In the genomic region with DNA sequence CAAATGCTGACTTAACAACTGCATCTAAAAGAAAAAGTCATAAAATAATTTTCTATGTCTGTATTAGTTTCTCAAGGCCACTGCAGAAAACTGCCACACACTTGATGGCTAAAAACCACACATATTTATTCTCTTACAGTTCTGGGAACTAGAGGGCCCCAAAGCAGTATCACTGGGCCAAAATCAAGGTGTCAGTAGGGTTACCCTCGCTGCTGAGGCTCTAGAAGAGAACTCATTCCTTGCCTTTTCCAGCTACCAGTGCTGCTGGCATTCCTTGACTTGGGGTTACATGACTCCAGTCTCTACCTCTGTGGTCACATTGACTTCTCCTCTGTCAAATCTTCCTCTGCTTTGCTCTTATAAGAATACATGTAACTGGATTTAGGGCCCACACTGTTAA, we compare ENCODE assay signal across 18 cellular contexts.
A peak's percentile ranks its signal among the peaks of the same experiment; 100 is the strongest.
DNase-seq lines count a peak whose midpoint lies in the region; ATAC-seq and TF ChIP-seq lines count a peak whose summit lies in the region.
"Had no signal": no experiment of that assay in that cellular context is flagged by ENCODE, and none has a peak within 500 bp of the region (broad histone marks: within the 10 kb centered on the region; RNA-seq: fewer than 3 reads in every experiment).

No MANE protein-coding gene starts in this region.

- H3K9me3 Mint-ChIP-seq in GM23338, result no peaks in the 10 kb centered on the region
- H3K9me3 Mint-ChIP-seq in endodermal cell, result no peaks in the 10 kb centered on the region
- no peaks in the 10 kb centered on the region for H3K9me3 Mint-ChIP-seq in stimulated activated effector memory CD8-positive, alpha-beta T cell treated with anti-CD3 and anti-CD28 coated beads, Interleukin-12 subunit alpha, Interleukin-12 subunit beta, amount 100 ng/mL, for 72 hours
- H3K9me3 Mint-ChIP-seq: CD8-positive, alpha-beta T cell; HFFc6 had no signal

- peak overlapping the region; percentile 9; the same call in 1 of the 2 replicates for H3K27ac ChIP-seq in GM23338 (ENCODE audit: low read depth)
- no peak overlapping the region for H3K27ac ChIP-seq in endodermal cell (ENCODE audit: low read depth, low read length)
- H3K27ac ChIP-seq: BLaER1 treated with 17β-estradiol and CSF1 and Interleukin-3, amounts not matched to agents 10 nM and 100 nM had no signal

- DNase-seq in GM23338 (ENCODE audit: low spot score) (peak; percentile 43), M059J (ENCODE audit: low read depth) (peak; percentile 3), endodermal cell (peak; percentile 57), NOMO-1 (lab: John Stamatoyannopoulos, UW; ENCODE audit: unreplicated experiment in 2 of 2) (no peak), NCI-H128 (lab: John Stamatoyannopoulos, UW; ENCODE audit: unreplicated experiment) (no peak)
- no peak for DNase-seq in stimulated activated effector memory CD8-positive, alpha-beta T cell treated with anti-CD3 and anti-CD28 coated beads, Interleukin-12 subunit alpha, Interleukin-12 subunit beta, amount 100 ng/mL, for 72 hours (ENCODE audit: low spot score in 2 of 2)
- DNase-seq: Calu3; CD8-positive, alpha-beta T cell; DMS 273 treated with DMSO at 0.1 percent for 48 hours; DMS53; DND-41; EL; HFFc6 had no signal

- H4K20me1 ChIP-seq in GM23338 (replicated peaks; ENCODE audit: insufficient read depth), result no peaks in the 10 kb centered on the region
- H4K20me1 ChIP-seq: BLaER1 treated with 17β-estradiol and CSF1 and Interleukin-3, amounts not matched to agents 10 nM and 100 nM had no signal

- peaks cover 44% of the 10 kb centered on the region for H3K4me1 Mint-ChIP-seq in GM23338
- peaks cover 22% of the 10 kb centered on the region for H3K4me1 Mint-ChIP-seq in endodermal cell
- no peaks in the 10 kb centered on the region for H3K4me1 Mint-ChIP-seq in stimulated activated effector memory CD8-positive, alpha-beta T cell treated with anti-CD3 and anti-CD28 coated beads, Interleukin-12 subunit alpha, Interleukin-12 subunit beta, amount 100 ng/mL, for 72 hours
- H3K4me1 Mint-ChIP-seq: B cell had no signal

- H3K36me3 Mint-ChIP-seq in GM23338 (ENCODE audit: low read depth), result no peaks in the 10 kb centered on the region
- no peaks in the 10 kb centered on the region for H3K36me3 Mint-ChIP-seq in endodermal cell (ENCODE audit: low read depth)
- no peaks in the 10 kb centered on the region for H3K36me3 Mint-ChIP-seq in stimulated activated effector memory CD8-positive, alpha-beta T cell treated with anti-CD3 and anti-CD28 coated beads, Interleukin-12 subunit alpha, Interleukin-12 subunit beta, amount 100 ng/mL, for 72 hours
- H3K36me3 Mint-ChIP-seq: CD8-positive, alpha-beta T cell had no signal

- H3K27me3 ChIP-seq in GM23338 (ENCODE audit: insufficient read depth) (no peaks in the 10 kb centered on the region), endodermal cell (ENCODE audit: control insufficient read depth, insufficient read depth, low read length, poor library complexity, severe bottlenecking) (peaks cover 13% of the 10 kb centered on the region)
- H3K27me3 ChIP-seq: BLaER1 treated with 17β-estradiol and CSF1 and Interleukin-3, amounts not matched to agents 10 nM and 100 nM had no signal

- H2AFZ ChIP-seq in GM23338, result no peak overlapping the region

- H3K27ac Mint-ChIP-seq in GM23338 (peak overlapping the region; percentile 64; the same call in 1 of the 2 replicates), endodermal cell (no peak overlapping the region)
- H3K27ac Mint-ChIP-seq in stimulated activated effector memory CD8-positive, alpha-beta T cell treated with anti-CD3 and anti-CD28 coated beads, Interleukin-12 subunit alpha, Interleukin-12 subunit beta, amount 100 ng/mL, for 72 hours, result peak overlapping the region; percentile 5
- H3K27ac Mint-ChIP-seq: B cell; CD8-positive, alpha-beta T cell; HFFc6 had no signal

- no peaks in the 10 kb centered on the region for H3F3A ChIP-seq in GM23338 (replicated peaks; ENCODE audit: low read depth)

- 71 to 85% methylated on average over 1 of the region's 1 CpG for WGBS in endodermal cell (ENCODE audit: insufficient coverage in 1 of 2, insufficient read length in 1 of 2), 2 experiments

- no peak overlapping the region for H3K9ac ChIP-seq in endodermal cell (ENCODE audit: extremely low read depth, low read length, poor library complexity, severe bottlenecking)
- H3K9ac ChIP-seq: BLaER1 treated with 17β-estradiol and CSF1 and Interleukin-3, amounts not matched to agents 10 nM and 100 nM had no signal

- no peak for TF ChIP-seq CTCF in GM23338 (conservative IDR thresholded peaks at IDR 0.05; ENCODE audit: low read depth in 2 of 2)
- TF ChIP-seq CTCF in endodermal cell (conservative IDR thresholded peaks at IDR 0.05), result no peak

- H3K4me3 Mint-ChIP-seq in GM23338 (no peak overlapping the region), endodermal cell (no peak overlapping the region)
- H3K4me3 Mint-ChIP-seq in stimulated activated effector memory CD8-positive, alpha-beta T cell treated with anti-CD3 and anti-CD28 coated beads, Interleukin-12 subunit alpha, Interleukin-12 subunit beta, amount 100 ng/mL, for 72 hours, result no peak overlapping the region
- H3K4me3 Mint-ChIP-seq: B cell; CD8-positive, alpha-beta T cell; HFFc6 had no signal

- no peak overlapping the region for H3K4me3 ChIP-seq in GM23338
- no peak overlapping the region for H3K4me3 ChIP-seq in endodermal cell (ENCODE audit: low read length)
- H3K4me3 ChIP-seq: BLaER1 treated with 17β-estradiol and CSF1 and Interleukin-3, amounts not matched to agents 10 nM and 100 nM; GM12878 had no signal

- no peaks in the 10 kb centered on the region for H3K36me3 ChIP-seq in GM23338 (ENCODE audit: insufficient read depth)
- no peaks in the 10 kb centered on the region for H3K36me3 ChIP-seq in endodermal cell (ENCODE audit: control insufficient read depth, insufficient read depth, low read length)
- H3K36me3 ChIP-seq: BLaER1 treated with 17β-estradiol and CSF1 and Interleukin-3, amounts not matched to agents 10 nM and 100 nM had no signal

- H3K9me3 ChIP-seq in endodermal cell (ENCODE audit: control insufficient read depth, low read length), result no peaks in the 10 kb centered on the region
- H3K9me3 ChIP-seq: BLaER1 treated with 17β-estradiol and CSF1 and Interleukin-3, amounts not matched to agents 10 nM and 100 nM had no signal

- ATAC-seq in GM23338 (peak; percentile 70), HG02981 (IDR thresholded peaks at IDR 0.05; ENCODE audit: unreplicated experiment) (no peak)
- no peak for ATAC-seq in stimulated activated effector memory CD8-positive, alpha-beta T cell treated with anti-CD3 and anti-CD28 coated beads, Interleukin-12 subunit alpha, Interleukin-12 subunit beta, amount 100 ng/mL, for 72 hours
- ATAC-seq: CD8-positive, alpha-beta T cell; GM12878; HCT116 had no signal

- H3K9me2 ChIP-seq in GM23338 (ENCODE audit: insufficient read depth), result no peaks in the 10 kb centered on the region

- H3K4me2 ChIP-seq in GM23338, result peak overlapping the region; percentile 7; the same call in 1 of the 2 replicates
- H3K4me2 ChIP-seq: BLaER1 treated with 17β-estradiol and CSF1 and Interleukin-3, amounts not matched to agents 10 nM and 100 nM had no signal

- peaks cover 9% of the 10 kb centered on the region for H3K27me3 Mint-ChIP-seq in GM23338 (ENCODE audit: insufficient read depth, low read depth, poor library complexity)
- no peaks in the 10 kb centered on the region for H3K27me3 Mint-ChIP-seq in endodermal cell (ENCODE audit: insufficient read depth)
- H3K27me3 Mint-ChIP-seq: B cell had no signal

- peaks cover 19% of the 10 kb centered on the region for H3K4me1 ChIP-seq in GM23338 (ENCODE audit: insufficient read depth)
- peaks cover 4% of the 10 kb centered on the region for H3K4me1 ChIP-seq in endodermal cell (ENCODE audit: control insufficient read depth, insufficient read depth, low read length)
- H3K4me1 ChIP-seq: BLaER1 treated with 17β-estradiol and CSF1 and Interleukin-3, amounts not matched to agents 10 nM and 100 nM had no signal

- H3K79me2 ChIP-seq in GM23338 (replicated peaks; ENCODE audit: insufficient read depth), result no peaks in the 10 kb centered on the region

TF ChIP-seq in GM23338, 12 proteins besides CTCF, POLR2A, EP300 and RAD21:
- no peak for TF ChIP-seq ZNF114 (CRISPR knock-in tag; IDR thresholded peaks at IDR 0.05)
- no peak for TF ChIP-seq CREB1 (CRISPR knock-in tag; IDR thresholded peaks at IDR 0.05; ENCODE audit: low read depth)
- no peak for TF ChIP-seq JUNB (IDR thresholded peaks at IDR 0.05; ENCODE audit: unreplicated experiment)
- no peak for TF ChIP-seq POLR2AphosphoS5 (IDR thresholded peaks at IDR 0.05; ENCODE audit: low read depth)
- TF ChIP-seq ZNF331 (CRISPR knock-in tag; IDR thresholded peaks at IDR 0.05; ENCODE audit: low read depth), result no peak
- TF ChIP-seq EZH2 (IDR thresholded peaks at IDR 0.05; ENCODE audit: low read depth, unreplicated experiment), result no peak
- TF ChIP-seq STAT1 (IDR thresholded peaks at IDR 0.05; ENCODE audit: unreplicated experiment), result no peak
TF ChIP-seq in GM23338: peak in this region for 0.

Comparison
In these comparisons a context has a peak if more than half of its experiments do, and no peak if none do; other contexts are left out.
1. DNase-seq: peak in GM23338 (single experiment), M059J (single experiment) and endodermal cell (single experiment); none in stimulated activated effector memory CD8-positive, alpha-beta T cell treated with anti-CD3 and anti-CD28 coated beads, Interleukin-12 subunit alpha, Interleukin-12 subunit beta, amount 100 ng/mL, for 72 hours (0 of 2), NOMO-1 (0 of 2) and NCI-H128 (single experiment).